In genomic region chr6:537114-537513, GRCh38 we compare ENCODE assay signal across 3 cellular contexts.
TF ChIP-seq lines count a peak whose summit lies in the region.

No MANE protein-coding gene starts in this region.

TF ChIP-seq in HepG2, 621 proteins besides CTCF, POLR2A, EP300 and RAD21:
- TF ChIP-seq MIXL1 (CRISPR knock-in tag; IDR thresholded peaks at IDR 0.05) (no peak), ZNF550 (CRISPR knock-in tag; IDR thresholded peaks at IDR 0.05; ENCODE audit: borderline replicate concordance) (no peak), SYNCRIP (IDR thresholded peaks at IDR 0.05; ENCODE audit: insufficient read depth, low read depth, low read length) (peak; percentile 91; the same call in 1 of the 2 replicates), HNRNPH1 (optimal IDR thresholded peaks at IDR 0.05; ENCODE audit: low read depth, low read length) (no peak), ZNF121 (CRISPR knock-in tag; IDR thresholded peaks at IDR 0.05) (no peak)

TF ChIP-seq in GM12878, 131 proteins besides CTCF, POLR2A, EP300 and RAD21:
- TF ChIP-seq BCL3 (IDR thresholded peaks at IDR 0.05; ENCODE audit: borderline replicate concordance, insufficient read depth, low read depth, low read length, poor library complexity, severe bottlenecking) (peak; percentile 23), BRCA1 (IDR thresholded peaks at IDR 0.05; ENCODE audit: low read depth, low read length) (no peak), TCF3 (IDR thresholded peaks at IDR 0.05; ENCODE audit: borderline replicate concordance, insufficient read depth, low read depth, low read length) (0 out of 2 replicates have a peak, but pooled peaks have one; percentile 23)
TF ChIP-seq in GM12878: peak in this region for 2.

TF ChIP-seq in SK-N-SH, 30 proteins besides CTCF, POLR2A, EP300 and RAD21:
- TF ChIP-seq FOXJ3 (CRISPR knock-in tag; IDR thresholded peaks at IDR 0.05) (no peak), RXRA (IDR thresholded peaks at IDR 0.05; ENCODE audit: borderline replicate concordance, low read depth) (no peak), SIN3A (IDR thresholded peaks at IDR 0.05; ENCODE audit: borderline replicate concordance, low read depth, low read length) (no peak), REST (IDR thresholded peaks at IDR 0.05; ENCODE audit: low read depth, low read length) (no peak), NFIC (IDR thresholded peaks at IDR 0.05; ENCODE audit: borderline replicate concordance) (no peak), POLR2AphosphoS5 (IDR thresholded peaks at IDR 0.05; ENCODE audit: low read depth, low read length) (no peak), FOXM1 (IDR thresholded peaks at IDR 0.05; ENCODE audit: low read depth) (no peak), ZBTB33 (IDR thresholded peaks at IDR 0.05; ENCODE audit: borderline replicate concordance, low read depth) (no peak), USF2 (IDR thresholded peaks at IDR 0.05; ENCODE audit: borderline replicate concordance, low read depth, low read length) (no peak), MXI1 (IDR thresholded peaks at IDR 0.05; ENCODE audit: low read depth, low read length) (no peak), GABPA (IDR thresholded peaks at IDR 0.05; ENCODE audit: low read depth) (no peak), TEAD4 (IDR thresholded peaks at IDR 0.05; ENCODE audit: borderline replicate concordance, insufficient read depth) (no peak), EZH2phosphoT487 (IDR thresholded peaks at IDR 0.05; ENCODE audit: borderline replicate concordance, low read depth) (no peak), TCF12 (IDR thresholded peaks at IDR 0.05) (no peak), RCOR1 (IDR thresholded peaks at IDR 0.05; ENCODE audit: low read length) (no peak), YY1 (IDR thresholded peaks at IDR 0.05; ENCODE audit: low read depth) (no peak), SMC3 (IDR thresholded peaks at IDR 0.05; ENCODE audit: low read depth, low read length) (no peak)
